ENCODE assay signal across 8 cellular contexts in genomic region chr1:153776352-153776751, GRCh38. TPM values are rescaled to one million over a fixed set of nuclear protein-coding genes. Genes with fewer than 3 reads are reported as not detected.
DNase-seq lines count a peak whose midpoint lies in the region; ATAC-seq and TF ChIP-seq lines count a peak whose summit lies in the region.

No MANE protein-coding gene starts in this region.

- H4K20me1 ChIP-seq in SU-DHL-6 (ENCODE audit: low read depth, low read length), result no peaks in the 10 kb centered on the region

- no peaks in the 10 kb centered on the region for H3K79me2 ChIP-seq in SU-DHL-6 (ENCODE audit: insufficient read depth, low read length)

- no peaks in the 10 kb centered on the region for H3K27me3 ChIP-seq in SU-DHL-6 (ENCODE audit: low read length)
- H3K27me3 ChIP-seq in psoas muscle (ENCODE audit: insufficient read depth in 3 of 3, low read length in 2 of 3), result no peaks in the 10 kb centered on the region

- H3K9ac ChIP-seq in SU-DHL-6 (ENCODE audit: low read length), result peak overlapping the region; percentile 70

- peak overlapping the region; percentile 66 for H3K4me2 ChIP-seq in SU-DHL-6 (ENCODE audit: low read depth, low read length, poor library complexity, severe bottlenecking)

- peak overlapping the region; percentile 75 for H3K4me3 ChIP-seq in GM12864 (ENCODE audit: low read depth, low read length)
- peak overlapping the region; percentile 65 for H3K4me3 ChIP-seq in SU-DHL-6 (ENCODE audit: insufficient read depth, low read length, poor library complexity, severe bottlenecking)
- peak overlapping the region; percentile 78 for H3K4me3 ChIP-seq in fibroblast of the aortic adventitia (ENCODE audit: low read depth, low read length)
- peak overlapping the region; percentile 71 for H3K4me3 ChIP-seq in psoas muscle

- WGBS in psoas muscle, 3 donors, result 59 to 68% (median 60%) methylated on average over 10 of the region's 10 CpGs

- no peaks in the 10 kb centered on the region for H3K9me3 ChIP-seq in SU-DHL-6 (ENCODE audit: insufficient read depth, low read length)
- H3K9me3 ChIP-seq in psoas muscle, result no peaks in the 10 kb centered on the region

- ATAC-seq in psoas muscle (no peak), HG02870 (IDR thresholded peaks at IDR 0.05; ENCODE audit: unreplicated experiment) (no peak)

- H3K36me3 ChIP-seq in SU-DHL-6 (ENCODE audit: low read length), result no peaks in the 10 kb centered on the region
- H3K36me3 ChIP-seq in psoas muscle (ENCODE audit: insufficient read depth in 1 of 2, low read depth in 1 of 2), result peaks cover 0 to 21% of the 10 kb centered on the region in 2 donors

- peaks cover 4% of the 10 kb centered on the region; the same call in 1 of the 2 replicates for H3F3A ChIP-seq in SU-DHL-6 (ENCODE audit: insufficient read depth)

- intact Hi-C loops in psoas muscle (cut with DNase I), result no loop called here

- no peak overlapping the region for H2AFZ ChIP-seq in SU-DHL-6 (ENCODE audit: low read depth, low read length, severe bottlenecking)

- no peak for TF ChIP-seq CTCF in GM12864 (IDR thresholded peaks at IDR 0.05; ENCODE audit: low read depth, low read length, missing control alignments)
- no peak for TF ChIP-seq CTCF in SU-DHL-6 (IDR thresholded peaks at IDR 0.05; ENCODE audit: insufficient read depth, low read length, poor library complexity, severe bottlenecking)
- TF ChIP-seq CTCF in fibroblast of the aortic adventitia (IDR thresholded peaks at IDR 0.05; ENCODE audit: insufficient read depth, low read length), result no peak
- no peak for TF ChIP-seq CTCF in psoas muscle (IDR thresholded peaks at IDR 0.05)

- no peak overlapping the region for H3K27ac ChIP-seq in SU-DHL-6 (ENCODE audit: low read depth, low read length)
- no peak overlapping the region for H3K27ac ChIP-seq in psoas muscle

- peaks cover 26% of the 10 kb centered on the region for H3K4me1 ChIP-seq in psoas muscle

- DNase-seq in GM12864 (ENCODE audit: low read depth) (no peak), fibroblast of the aortic adventitia (ENCODE audit: low read depth) (no peak), psoas muscle (peak in 1 of 2 donors; percentile 12), cerebellum (ENCODE audit: low spot score) (no peak), EL (no peak), hepatic stellate cell (ENCODE audit: low spot score) (no peak)

- H3K9me2 ChIP-seq in SU-DHL-6 (replicated peaks; ENCODE audit: insufficient read depth, low read length), result no peaks in the 10 kb centered on the region

RNA-seq across cellular contexts. Expression of gene SLC27A3, which starts 1.1 kb away (rescaled TPM):
- 11.5 and 113 TPM in 2 replicates for total RNA-seq in fibroblast of the aortic adventitia (ENCODE audit: low replicate concordance)
- 1 to 10 TPM; 3.5 to 7.5 (median 5.8) TPM for total RNA-seq in psoas muscle
- polyA plus RNA-seq in psoas muscle, result 10 to 100 TPM in 1 of 3 donors, 1 to 10 TPM in 2; 4.6 to 15.6 (median 5.2) TPM
- total RNA-seq in cerebellum, result 9.6 TPM

RNA-seq across cellular contexts. Expression of gene INTS3, which starts 48.5 kb away (rescaled TPM):
- total RNA-seq in fibroblast of the aortic adventitia (ENCODE audit: low replicate concordance) (49.0 and 55.8 TPM in 2 replicates), psoas muscle (10 to 100 TPM; 17.8 to 29.0 (median 22.8) TPM), cerebellum (53.0 TPM)
- 10 to 100 TPM; 11.3 to 24.3 (median 15.8) TPM for polyA plus RNA-seq in psoas muscle
